Comparison of ENCODE assay signal across 8 cellular contexts in genomic region chr15:101651753-101652097, GRCh38. TPM values are rescaled to one million over a fixed set of nuclear protein-coding genes. Genes with fewer than 3 reads are reported as not detected.
A peak's percentile ranks its signal among the peaks of the same experiment; 100 is the strongest.
DNase-seq lines count a peak whose midpoint lies in the region; ATAC-seq and TF ChIP-seq lines count a peak whose summit lies in the region.

No MANE protein-coding gene starts in this region.

- intact Hi-C loops in activated CD4-positive, alpha-beta memory T cell treated with anti-CD3 and anti-CD28 coated beads for 36 hours (cut with micrococcal nuclease) = loop anchor here (1.0 to 5.0 kb wide), 7 partner anchors 9 to 1049 kb away; partner anchors contain the start of genes ASB7, LINS1, SELENOS and SNRPA1
- intact Hi-C loops in Right ventricle myocardium superior (cut with DNase I) (loop anchor here (5.0 kb wide), 1 partner anchor 349 kb away; no protein-coding TSS in a partner anchor), posterior vena cava (cut with DNase I) (loop anchor here (5.0 kb wide), 2 partner anchors 349 to 354 kb away; partner anchors contain the start of gene SNRPA1 (in 1 of the 2))

- ATAC-seq in GM21381 (IDR thresholded peaks at IDR 0.05; ENCODE audit: unreplicated experiment) (peak; percentile 40), Right ventricle myocardium superior (ENCODE audit: poor library complexity) (peak; percentile 65)

- H3K4me3 ChIP-seq in HUES48 (ENCODE audit: low read depth, low read length) = peak overlapping the region; percentile 93

- DNase-seq in COR-L47 (lab: John Stamatoyannopoulos, UW) = peak; percentile 30
- no peak for DNase-seq in activated CD4-positive, alpha-beta memory T cell treated with anti-CD3 and anti-CD28 coated beads for 36 hours
- DNase-seq in Right ventricle myocardium superior = no peak
- DNase-seq in progenitor cell of endocrine pancreas (ENCODE audit: low spot score, unreplicated experiment) = no peak
- no peak for DNase-seq in NCI-H1930 (lab: John Stamatoyannopoulos, UW)
- DNase-seq in posterior vena cava (ENCODE audit: low spot score) = no peak

- TF ChIP-seq CTCF in progenitor cell of endocrine pancreas (IDR thresholded peaks at IDR 0.05; ENCODE audit: unreplicated experiment) = no peak

- peaks cover 39% of the 10 kb centered on the region for H3K4me1 Mint-ChIP-seq in activated CD4-positive, alpha-beta memory T cell treated with anti-CD3 and anti-CD28 coated beads for 36 hours (ENCODE audit: low read depth)
- peaks cover 8% of the 10 kb centered on the region for H3K4me1 Mint-ChIP-seq in progenitor cell of endocrine pancreas (ENCODE audit: low read depth)

- peak overlapping the region; percentile 83 for H3K4me3 Mint-ChIP-seq in activated CD4-positive, alpha-beta memory T cell treated with anti-CD3 and anti-CD28 coated beads for 36 hours
- H3K4me3 Mint-ChIP-seq in progenitor cell of endocrine pancreas (ENCODE audit: low read depth) = peak overlapping the region; percentile 89

- peak overlapping the region; percentile 66 for H3K9ac ChIP-seq in HUES48 (ENCODE audit: low read depth, low read length)

- 0 out of 2 replicates have a peak, but pooled peaks cover 3% of the 10 kb centered on the region for H3K4me1 ChIP-seq in HUES48 (ENCODE audit: control insufficient read depth, insufficient read depth, low read length)

- CTCF ChIA-PET in activated CD4-positive, alpha-beta memory T cell treated with anti-CD3 and anti-CD28 coated beads for 36 hours (lab: Charles Lee) = interaction anchor here (0.9 to 1.3 kb wide), 4 partner anchors 9 to 363 kb away, joined by 3 to 5 read pairs (median 4); partner anchors contain the start of gene SNRPA1

- POLR2A ChIA-PET in activated CD4-positive, alpha-beta memory T cell treated with anti-CD3 and anti-CD28 coated beads for 36 hours (lab: Charles Lee) = interaction anchor here (0.8 to 1.7 kb wide), 2 partner anchors 357 to 1055 kb away, joined by 3 to 8 read pairs; partner anchors contain the start of gene SNRPA1

- H3K36me3 ChIP-seq in HUES48 (ENCODE audit: control insufficient read depth, insufficient read depth, low read length) = peaks cover 37% of the 10 kb centered on the region

- no peaks in the 10 kb centered on the region for H3K9me3 Mint-ChIP-seq in activated CD4-positive, alpha-beta memory T cell treated with anti-CD3 and anti-CD28 coated beads for 36 hours
- H3K9me3 Mint-ChIP-seq in progenitor cell of endocrine pancreas (ENCODE audit: low read depth) = no peaks in the 10 kb centered on the region

- peak overlapping the region; percentile 90 for H3K27ac Mint-ChIP-seq in activated CD4-positive, alpha-beta memory T cell treated with anti-CD3 and anti-CD28 coated beads for 36 hours
- peak overlapping the region; percentile 96 for H3K27ac Mint-ChIP-seq in progenitor cell of endocrine pancreas

- peak overlapping the region; percentile 87 for H3K27ac ChIP-seq in HUES48 (ENCODE audit: low read depth, low read length)

- H3K27me3 ChIP-seq in HUES48 (ENCODE audit: control insufficient read depth, insufficient read depth, low read length) = no peaks in the 10 kb centered on the region

- no peaks in the 10 kb centered on the region for H3K27me3 Mint-ChIP-seq in activated CD4-positive, alpha-beta memory T cell treated with anti-CD3 and anti-CD28 coated beads for 36 hours
- no peaks in the 10 kb centered on the region for H3K27me3 Mint-ChIP-seq in progenitor cell of endocrine pancreas

- H3K36me3 Mint-ChIP-seq in activated CD4-positive, alpha-beta memory T cell treated with anti-CD3 and anti-CD28 coated beads for 36 hours = peaks cover 20% of the 10 kb centered on the region
- peaks cover 8% of the 10 kb centered on the region for H3K36me3 Mint-ChIP-seq in progenitor cell of endocrine pancreas (ENCODE audit: insufficient read depth)

- H3K9me3 ChIP-seq in HUES48 (ENCODE audit: control insufficient read depth, insufficient read depth, low read length) = 0 out of 2 replicates have a peak, but pooled peaks cover 3% of the 10 kb centered on the region

RNA-seq across cellular contexts. Expression of gene TM2D3, which starts 0.5 kb away (rescaled TPM):
- 10 to 100 TPM; 41.7 to 48.1 TPM for total RNA-seq in activated CD4-positive, alpha-beta memory T cell treated with anti-CD3 and anti-CD28 coated beads for 36 hours
- 56.3 TPM for total RNA-seq in Right ventricle myocardium superior
- total RNA-seq in progenitor cell of endocrine pancreas = 49.3 and 49.5 TPM in 2 replicates
- 10 to 100 TPM; 39.9 to 44.1 TPM for total RNA-seq in posterior vena cava
